14 cellular contexts compared by ENCODE assay signal in genomic region chr10:93160829-93161228, GRCh38.
DNase-seq lines count a peak whose midpoint lies in the region; ATAC-seq, FAIRE-seq and TF ChIP-seq lines count a peak whose summit lies in the region.
"Had no signal": no experiment of that assay in that cellular context is flagged by ENCODE, and none has a peak within 500 bp of the region (broad histone marks: within the 10 kb centered on the region; RNA-seq: fewer than 3 reads in every experiment).

No MANE protein-coding gene starts in this region.

- no peak for TF ChIP-seq POLR2A in breast epithelium (IDR thresholded peaks at IDR 0.05)

- H3K4me1 Mint-ChIP-seq in MCF 10A (ENCODE audit: insufficient read depth, unreplicated experiment) (no peaks in the 10 kb centered on the region), osteocyte (ENCODE audit: unreplicated experiment) (peaks cover 14% of the 10 kb centered on the region)

- H3K36me3 ChIP-seq in breast epithelium, result no peaks in the 10 kb centered on the region
- H3K36me3 ChIP-seq in bronchial epithelial cell (ENCODE audit: control insufficient read depth, insufficient read depth, low read length), result no peaks in the 10 kb centered on the region
- H3K36me3 ChIP-seq in lower lobe of right lung, result no peaks in the 10 kb centered on the region
- no peaks in the 10 kb centered on the region for H3K36me3 ChIP-seq in aorta (ENCODE audit: control insufficient read depth in 1 of 2, insufficient read depth in 2 of 2, low read length in 1 of 2)
- H3K36me3 ChIP-seq: cardiac muscle cell had no signal

- H3K4me1 ChIP-seq in breast epithelium (no peaks in the 10 kb centered on the region), lower lobe of right lung (no peaks in the 10 kb centered on the region), aorta (ENCODE audit: control insufficient read depth in 1 of 2, insufficient read depth in 2 of 2, low read length in 2 of 2) (no peaks in the 10 kb centered on the region)

- H3K9me3 Mint-ChIP-seq in MCF 10A (ENCODE audit: unreplicated experiment) (peaks cover 2% of the 10 kb centered on the region), osteocyte (ENCODE audit: unreplicated experiment) (peaks cover 15% of the 10 kb centered on the region)

- no TSS peak for BruUV-seq in MCF 10A (replicated peaks; lab: Mats Ljungman, UMichigan)

- H3K27me3 ChIP-seq in breast epithelium, result no peaks in the 10 kb centered on the region
- H3K27me3 ChIP-seq in bronchial epithelial cell (ENCODE audit: control insufficient read depth, insufficient read depth, low read length), result no peaks in the 10 kb centered on the region
- no peaks in the 10 kb centered on the region for H3K27me3 ChIP-seq in lower lobe of right lung (ENCODE audit: low read depth)
- no peaks in the 10 kb centered on the region for H3K27me3 ChIP-seq in aorta (ENCODE audit: control insufficient read depth in 1 of 2, insufficient read depth in 2 of 2, low read length in 1 of 2)
- H3K27me3 ChIP-seq: cardiac muscle cell had no signal

- DNase-seq in MCF 10A (ENCODE audit: unreplicated experiment) (peak; percentile 45), breast epithelium (ENCODE audit: low spot score in 2 of 2) (no peak), bronchial epithelial cell (ENCODE audit: low read depth) (peak; percentile 49), lower lobe of right lung (peak; percentile 70), aorta (peak; percentile 79 to 90), osteocyte (ENCODE audit: extremely low spot score, unreplicated experiment) (no peak)
- DNase-seq in central memory CD4-positive, alpha-beta T cell, result no peak
- DNase-seq: activated CD8-positive, alpha-beta memory T cell treated with anti-CD3 and anti-CD28 coated beads, Interleukin-2, amount 50 U/mL, for 48 hours; glutamatergic neuron; NCI-H1436 treated with DMSO at 0.1 percent for 48 hours had no signal

- intact Hi-C loops in MCF 10A (cut with micrococcal nuclease) (no loop called here), breast epithelium (cut with DNase I; ENCODE audit: low total_unique reads) (no loop called here), lower lobe of right lung (cut with DNase I) (no loop called here), aorta (cut with DNase I) (no loop called here)

- ATAC-seq in lower lobe of right lung (peak; percentile 86 to 95), aorta (ENCODE audit: low FRiP score) (peak; percentile 87), GM19397 (IDR thresholded peaks at IDR 0.05; ENCODE audit: unreplicated experiment) (no peak)
- ATAC-seq: stimulated activated memory B cell treated with anti-CD40 and anti-IgM and Interleukin-4, amounts not matched to agents 10 μg/mL and 1 μg/mL and 100 μg/mL, for 72 hours had no signal

- no peak overlapping the region for H3K4me3 ChIP-seq in breast epithelium
- no peak overlapping the region for H3K4me3 ChIP-seq in bronchial epithelial cell (ENCODE audit: low read depth, low read length)
- H3K4me3 ChIP-seq in lower lobe of right lung, result no peak overlapping the region
- H3K4me3 ChIP-seq in aorta (ENCODE audit: low read length in 2 of 2), result no peak overlapping the region
- H3K4me3 ChIP-seq: cardiac muscle cell had no signal

- WGBS in aorta, 2 donors, result 76 to 77% methylated on average over 7 of the region's 7 CpGs

- H3K27ac Mint-ChIP-seq in MCF 10A (ENCODE audit: low read depth, unreplicated experiment) (no peak overlapping the region), osteocyte (ENCODE audit: unreplicated experiment) (no peak overlapping the region)
- H3K27ac Mint-ChIP-seq: stimulated activated memory B cell treated with anti-CD40 and anti-IgM and Interleukin-4, amounts not matched to agents 10 μg/mL and 1 μg/mL and 100 μg/mL, for 72 hours had no signal

- TF ChIP-seq CTCF in MCF 10A (IDR thresholded peaks at IDR 0.05; ENCODE audit: unreplicated experiment), result no peak
- TF ChIP-seq CTCF in breast epithelium (IDR thresholded peaks at IDR 0.05), result no peak
- no peak for TF ChIP-seq CTCF in bronchial epithelial cell (IDR thresholded peaks at IDR 0.05; ENCODE audit: insufficient read depth, low read length, severe bottlenecking)
- TF ChIP-seq CTCF in lower lobe of right lung (IDR thresholded peaks at IDR 0.05), result no peak
- no peak for TF ChIP-seq CTCF in osteocyte (IDR thresholded peaks at IDR 0.05)

- POLR2A ChIA-PET in MCF 10A (lab: Yijun Ruan, JAX), result no interaction called here

- no peak overlapping the region for H3K4me3 Mint-ChIP-seq in MCF 10A (ENCODE audit: unreplicated experiment)
- no peak overlapping the region for H3K4me3 Mint-ChIP-seq in osteocyte (ENCODE audit: unreplicated experiment)
- H3K4me3 Mint-ChIP-seq: stimulated activated memory B cell treated with anti-CD40 and anti-IgM and Interleukin-4, amounts not matched to agents 10 μg/mL and 1 μg/mL and 100 μg/mL, for 72 hours had no signal

- H3K27ac ChIP-seq in breast epithelium (no peak overlapping the region), lower lobe of right lung (no peak overlapping the region), aorta (ENCODE audit: low read depth in 1 of 2, low read length in 2 of 2) (no peak overlapping the region)
- H3K27ac ChIP-seq: cardiac muscle cell had no signal

- H3K27me3 Mint-ChIP-seq in MCF 10A (ENCODE audit: insufficient read depth, unreplicated experiment) (no peaks in the 10 kb centered on the region), osteocyte (ENCODE audit: unreplicated experiment) (no peaks in the 10 kb centered on the region)

- H3K36me3 Mint-ChIP-seq in MCF 10A (ENCODE audit: insufficient read depth, unreplicated experiment) (no peaks in the 10 kb centered on the region), osteocyte (ENCODE audit: unreplicated experiment) (no peaks in the 10 kb centered on the region)
- H3K36me3 Mint-ChIP-seq: stimulated activated memory B cell treated with anti-CD40 and anti-IgM and Interleukin-4, amounts not matched to agents 10 μg/mL and 1 μg/mL and 100 μg/mL, for 72 hours had no signal

- H3K9me3 ChIP-seq in breast epithelium, result peaks cover 0 to 12% of the 10 kb centered on the region in 2 donors
- no peaks in the 10 kb centered on the region for H3K9me3 ChIP-seq in lower lobe of right lung
- no peaks in the 10 kb centered on the region for H3K9me3 ChIP-seq in aorta (ENCODE audit: control insufficient read depth, low read length)

- no peak for FAIRE-seq in bronchial epithelial cell (lab: Jason Lieb, UNC)
- FAIRE-seq: A204.1 had no signal

- CTCF ChIA-PET in MCF 10A (lab: Yijun Ruan, JAX), result interaction anchor here (1.0 kb wide), 1 partner anchor 45 kb away, joined by 3 read pairs; no protein-coding TSS in a partner anchor

Comparison
In these comparisons a context has a peak if more than half of its experiments do, and no peak if none do; other contexts are left out.
1. DNase-seq: peak in MCF 10A (single experiment), bronchial epithelial cell (single experiment), lower lobe of right lung (single experiment) and aorta (2 of 2); none in breast epithelium (0 of 2), central memory CD4-positive, alpha-beta T cell (single experiment) and osteocyte (single experiment).